1 cellular context compared by ENCODE assay signal in genomic region chr2:88265352-88265960, GRCh38.
TF ChIP-seq lines count a peak whose summit lies in the region.

No MANE protein-coding gene starts in this region.

TF ChIP-seq in HepG2, 621 proteins besides CTCF, POLR2A, EP300 and RAD21 (continued from another document and continues in another):
- peak; percentile 59; the same call in 1 of the 2 replicates for TF ChIP-seq AHDC1 (CRISPR knock-in tag; IDR thresholded peaks at IDR 0.05; ENCODE audit: borderline replicate concordance)
- TF ChIP-seq FOXC1 (CRISPR knock-in tag; IDR thresholded peaks at IDR 0.05; ENCODE audit: borderline replicate concordance) = no peak
- 0 out of 2 replicates have a peak, but pooled peaks have one; percentile 34 for TF ChIP-seq ZGPAT (CRISPR knock-in tag; IDR thresholded peaks at IDR 0.05)
- 0 out of 2 replicates have a peak, but pooled peaks have one; percentile 25 for TF ChIP-seq NFKBIZ (CRISPR knock-in tag; IDR thresholded peaks at IDR 0.05)
- TF ChIP-seq ZFP62 (CRISPR knock-in tag; IDR thresholded peaks at IDR 0.05) = no peak
- no peak for TF ChIP-seq ARHGAP35 (CRISPR knock-in tag; IDR thresholded peaks at IDR 0.05; ENCODE audit: borderline replicate concordance)
- no peak for TF ChIP-seq THAP7 (CRISPR knock-in tag; IDR thresholded peaks at IDR 0.05)
- peak; percentile 47 for TF ChIP-seq PAXIP1 (CRISPR knock-in tag; conservative IDR thresholded peaks at IDR 0.05)
- TF ChIP-seq ZNF253 (CRISPR knock-in tag; IDR thresholded peaks at IDR 0.05; ENCODE audit: borderline replicate concordance) = no peak
- TF ChIP-seq SOX5 (CRISPR knock-in tag; IDR thresholded peaks at IDR 0.05; ENCODE audit: borderline replicate concordance) = peak; percentile 65; the same call in 1 of the 2 replicates
- TF ChIP-seq SMAD3 (CRISPR knock-in tag; IDR thresholded peaks at IDR 0.05) = no peak
- TF ChIP-seq SIX1 (CRISPR knock-in tag; IDR thresholded peaks at IDR 0.05; ENCODE audit: borderline replicate concordance) = no peak
- no peak; the same call in 1 of the 2 replicates for TF ChIP-seq SOX13 (IDR thresholded peaks at IDR 0.05)
- peak in 1 of 2 experiments; percentile 69; a peak in 1 of 4 replicates for TF ChIP-seq SOX13 (CRISPR knock-in tag; conservative IDR thresholded peaks at IDR 0.05 in 1 of 2, IDR thresholded peaks at IDR 0.05 in 1 of 2)
- TF ChIP-seq BORCS8-MEF2B (CRISPR knock-in tag; IDR thresholded peaks at IDR 0.05) = no peak
- 0 out of 2 replicates have a peak, but pooled peaks have one; percentile 65 for TF ChIP-seq ZKSCAN8 (CRISPR knock-in tag; IDR thresholded peaks at IDR 0.05; ENCODE audit: borderline replicate concordance)
- no peak for TF ChIP-seq KDM3A (CRISPR knock-in tag; IDR thresholded peaks at IDR 0.05; ENCODE audit: low read depth)
- TF ChIP-seq MIXL1 (CRISPR knock-in tag; IDR thresholded peaks at IDR 0.05) = peak; percentile 28; the same call in 1 of the 2 replicates
- no peak for TF ChIP-seq BCL6 (CRISPR knock-in tag; IDR thresholded peaks at IDR 0.05)
- TF ChIP-seq ARID5B (CRISPR knock-in tag; IDR thresholded peaks at IDR 0.05) = peak; percentile 86
- TF ChIP-seq CREB1 (IDR thresholded peaks at IDR 0.05) = peak; percentile 78
- peak; percentile 42; the same call in 1 of the 2 replicates for TF ChIP-seq CREB1 (CRISPR knock-in tag; IDR thresholded peaks at IDR 0.05)
- peak; percentile 41; the same call in 1 of the 2 replicates for TF ChIP-seq ZNF503 (CRISPR knock-in tag; IDR thresholded peaks at IDR 0.05)
- no peak for TF ChIP-seq LBX2 (CRISPR knock-in tag; IDR thresholded peaks at IDR 0.05; ENCODE audit: borderline replicate concordance)
- TF ChIP-seq ATF2 (CRISPR knock-in tag; IDR thresholded peaks at IDR 0.05) = no peak
- TF ChIP-seq SRSF1 (optimal IDR thresholded peaks at IDR 0.05; ENCODE audit: low read depth, low read length) = no peak
- TF ChIP-seq NFRKB (IDR thresholded peaks at IDR 0.05) = no peak
- TF ChIP-seq CEBPB (IDR thresholded peaks at IDR 0.05; ENCODE audit: borderline replicate concordance, low read depth, low read length) = no peak
- TF ChIP-seq ESRRA (CRISPR knock-in tag; IDR thresholded peaks at IDR 0.05; ENCODE audit: low read depth) = 0 out of 2 replicates have a peak, but pooled peaks have one; percentile 34
- no peak for TF ChIP-seq ZSCAN30 (CRISPR knock-in tag; IDR thresholded peaks at IDR 0.05)
- TF ChIP-seq PHF21A (CRISPR knock-in tag; IDR thresholded peaks at IDR 0.05) = no peak
- TF ChIP-seq ELF3 (CRISPR knock-in tag; IDR thresholded peaks at IDR 0.05) = peak; percentile 53; the same call in 1 of the 2 replicates
- no peak for TF ChIP-seq CHCHD3 (CRISPR knock-in tag; IDR thresholded peaks at IDR 0.05)
- peak in 1 of 2 experiments; percentile 76; a peak in 2 of 4 replicates for TF ChIP-seq ATF4 (CRISPR knock-in tag; IDR thresholded peaks at IDR 0.05)
- TF ChIP-seq MYC (CRISPR knock-in tag; IDR thresholded peaks at IDR 0.05; ENCODE audit: borderline replicate concordance) = no peak
- TF ChIP-seq CHD4 (IDR thresholded peaks at IDR 0.05; ENCODE audit: borderline replicate concordance, low read length) = no peak
- TF ChIP-seq FLYWCH1 (CRISPR knock-in tag; IDR thresholded peaks at IDR 0.05) = no peak
- TF ChIP-seq ERF (CRISPR knock-in tag; IDR thresholded peaks at IDR 0.05) = peak; percentile 34; the same call in 1 of the 2 replicates
